ENCODE assay signal across 14 cellular contexts in the genomic region with DNA sequence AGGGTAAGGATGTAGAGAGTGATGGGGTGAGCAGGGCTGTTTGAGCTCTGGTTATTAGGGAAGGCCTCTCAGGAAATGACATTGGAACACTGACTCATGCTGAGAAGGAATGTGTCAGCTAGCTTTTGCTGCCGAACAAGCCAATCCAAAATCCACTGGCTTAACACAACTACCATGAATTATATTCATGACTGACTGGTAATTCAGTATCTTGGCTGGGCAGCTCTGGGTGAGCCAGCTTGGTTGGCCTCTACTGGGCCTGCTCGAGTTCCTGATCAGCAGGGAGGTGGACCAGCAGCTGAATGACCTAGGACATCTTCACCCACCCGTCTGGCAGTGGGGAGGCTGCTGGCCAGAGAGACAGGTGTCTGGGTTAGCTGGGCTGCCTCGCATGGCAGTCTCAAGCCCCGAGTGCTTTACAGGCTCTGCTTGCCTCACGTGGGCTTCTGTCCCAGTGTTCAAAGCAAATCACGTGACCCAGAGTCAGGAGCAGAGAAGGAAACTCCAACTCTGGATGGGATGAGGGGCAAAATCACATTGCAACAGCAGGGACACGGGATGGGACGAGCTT.
A peak's percentile ranks its signal among the peaks of the same experiment; 100 is the strongest.
DNase-seq lines count a peak whose midpoint lies in the region; ATAC-seq and TF ChIP-seq lines count a peak whose summit lies in the region.
"Had no signal": no experiment of that assay in that cellular context is flagged by ENCODE, and none has a peak within 500 bp of the region (broad histone marks: within the 10 kb centered on the region; RNA-seq: fewer than 3 reads in every experiment).

No MANE protein-coding gene starts in this region.

- 0 out of 2 replicates have a peak, but pooled peaks cover 8% of the 10 kb centered on the region for H3K36me3 ChIP-seq in GM23248 (ENCODE audit: low read depth)
- no peaks in the 10 kb centered on the region for H3K36me3 ChIP-seq in smooth muscle cell (ENCODE audit: low read depth)

- H3F3A ChIP-seq in GM23248 (ENCODE audit: insufficient read depth): peaks cover 11% of the 10 kb centered on the region
- peaks cover 12% of the 10 kb centered on the region for H3F3A ChIP-seq in smooth muscle cell (ENCODE audit: low read depth)

- H3K79me2 ChIP-seq in GM23248 (ENCODE audit: insufficient read depth) (no peaks in the 10 kb centered on the region), smooth muscle cell (ENCODE audit: low read depth) (no peaks in the 10 kb centered on the region)

- H3K9me2 ChIP-seq in GM23248 (ENCODE audit: insufficient read depth): no peaks in the 10 kb centered on the region

- H4K20me1 ChIP-seq in GM23248 (ENCODE audit: insufficient read depth) (no peaks in the 10 kb centered on the region), smooth muscle cell (ENCODE audit: low read depth) (no peaks in the 10 kb centered on the region)

- TF ChIP-seq CTCF in fibroblast of the aortic adventitia (IDR thresholded peaks at IDR 0.05; ENCODE audit: insufficient read depth, low read length) (no peak), smooth muscle cell (IDR thresholded peaks at IDR 0.05; ENCODE audit: borderline replicate concordance, insufficient read depth, poor library complexity, severe bottlenecking) (no peak)

- no peak for ATAC-seq in activated naive CD4-positive, alpha-beta T cell treated with anti-CD3 and anti-CD28 coated beads, Interleukin-2, amount 50 U/mL, for 72 hours
- ATAC-seq in HG03571 (IDR thresholded peaks at IDR 0.05; ENCODE audit: unreplicated experiment): no peak
- ATAC-seq in GM18873 (IDR thresholded peaks at IDR 0.05; ENCODE audit: low FRiP score, unreplicated experiment): no peak
- no peak for ATAC-seq in GM18907 (IDR thresholded peaks at IDR 0.05; ENCODE audit: unreplicated experiment)
- ATAC-seq: activated CD8-positive, alpha-beta memory T cell treated with anti-CD3 and anti-CD28 coated beads, Interleukin-2, amount 10 ng/mL, durations not matched to agents 7 days and 5 days had no signal

- H3K27me3 ChIP-seq in GM23248 (replicated peaks; ENCODE audit: insufficient read depth): no peaks in the 10 kb centered on the region
- H3K27me3 ChIP-seq in smooth muscle cell (ENCODE audit: low read depth): no peaks in the 10 kb centered on the region
- H3K27me3 ChIP-seq: right atrium auricular region, upper lobe of left lung had no signal

- DNase-seq in GM23248 (peak; percentile 72), amniotic epithelial cell (ENCODE audit: low read depth) (peak; percentile 45), fibroblast of the aortic adventitia (ENCODE audit: low read depth) (peak; percentile 61), smooth muscle cell (lab: John Stamatoyannopoulos, UW; ENCODE audit: unreplicated experiment) (no peak)
- no peak for DNase-seq in activated naive CD4-positive, alpha-beta T cell treated with anti-CD3 and anti-CD28 coated beads, Interleukin-2, amount 50 U/mL, for 72 hours (ENCODE audit: low spot score in 2 of 2)
- DNase-seq: activated CD8-positive, alpha-beta memory T cell treated with anti-CD3 and anti-CD28 coated beads, Interleukin-2, amount 10 ng/mL, durations not matched to agents 7 days and 5 days; glutamatergic neuron; NCI-H1436 treated with DMSO at 0.1 percent for 48 hours had no signal

- H2AFZ ChIP-seq in GM23248: no peak overlapping the region
- no peak overlapping the region for H2AFZ ChIP-seq in smooth muscle cell (ENCODE audit: low read depth)

- H3K27ac ChIP-seq in GM23248 (peak overlapping the region; percentile 36), smooth muscle cell (ENCODE audit: low read depth) (peak overlapping the region; percentile 52)
- H3K27ac ChIP-seq: right atrium auricular region, upper lobe of left lung had no signal

- H3K9ac ChIP-seq in GM23248: no peak overlapping the region
- H3K9ac ChIP-seq in smooth muscle cell (ENCODE audit: low read depth): no peak overlapping the region

- no peak overlapping the region for H3K4me3 ChIP-seq in GM23248
- H3K4me3 ChIP-seq in fibroblast of the aortic adventitia (ENCODE audit: low read depth, low read length): no peak overlapping the region
- no peak overlapping the region for H3K4me3 ChIP-seq in smooth muscle cell
- H3K4me3 ChIP-seq: right atrium auricular region, upper lobe of left lung had no signal

- H3K27ac Mint-ChIP-seq in activated naive CD4-positive, alpha-beta T cell treated with anti-CD3 and anti-CD28 coated beads, Interleukin-2, amount 50 U/mL, for 72 hours: no peak overlapping the region
- H3K27ac Mint-ChIP-seq: activated CD8-positive, alpha-beta memory T cell treated with anti-CD3 and anti-CD28 coated beads, Interleukin-2, amount 10 ng/mL, durations not matched to agents 7 days and 5 days had no signal

- in situ Hi-C loops in GM23248 (cut with MboI): no loop called here

- H3K9me3 ChIP-seq in GM23248 (ENCODE audit: low read depth) (no peaks in the 10 kb centered on the region), smooth muscle cell (replicated peaks; ENCODE audit: low read depth) (no peaks in the 10 kb centered on the region)

- H3K9me3 Mint-ChIP-seq in activated naive CD4-positive, alpha-beta T cell treated with anti-CD3 and anti-CD28 coated beads, Interleukin-2, amount 50 U/mL, for 72 hours: no peaks in the 10 kb centered on the region
- H3K9me3 Mint-ChIP-seq: memory B cell had no signal

- WGBS in GM23248 (ENCODE audit: low coverage in 1 of 2, low lambda C conversion rate in 2 of 2, missing lambda C conversion rate in 2 of 2), 2 experiments: 65 to 69% methylated on average over 9 of the region's 9 CpGs
- WGBS in smooth muscle cell (ENCODE audit: low lambda C conversion rate): 66% methylated on average over 9 of the region's 9 CpGs

- H3K4me2 ChIP-seq in GM23248 (ENCODE audit: unreplicated experiment): no peak overlapping the region
- H3K4me2 ChIP-seq in smooth muscle cell: peak overlapping the region; percentile 4

- H3K36me3 Mint-ChIP-seq in activated naive CD4-positive, alpha-beta T cell treated with anti-CD3 and anti-CD28 coated beads, Interleukin-2, amount 50 U/mL, for 72 hours: peaks cover 0 to 6% of the 10 kb centered on the region in 2 donors

- H3K4me1 ChIP-seq in GM23248 (ENCODE audit: insufficient read depth) (peaks cover 8% of the 10 kb centered on the region), smooth muscle cell (ENCODE audit: low read depth) (no peaks in the 10 kb centered on the region)
- H3K4me1 ChIP-seq: right atrium auricular region, upper lobe of left lung had no signal

Comparison
In these comparisons a context has a peak if more than half of its experiments do, and no peak if none do; other contexts are left out.
1. DNase-seq: peak in GM23248 (single experiment), amniotic epithelial cell (single experiment) and fibroblast of the aortic adventitia (single experiment); none in smooth muscle cell (single experiment) and activated naive CD4-positive, alpha-beta T cell treated with anti-CD3 and anti-CD28 coated beads, Interleukin-2, amount 50 U/mL, for 72 hours (0 of 2).